In genomic region chr1:15062479-15063099, GRCh38 we compare ENCODE assay signal across 12 cellular contexts.
DNase-seq lines count a peak whose midpoint lies in the region; ATAC-seq and TF ChIP-seq lines count a peak whose summit lies in the region.
"Had no signal": no experiment of that assay in that cellular context is flagged by ENCODE, and none has a peak within 500 bp of the region (broad histone marks: within the 10 kb centered on the region; RNA-seq: fewer than 3 reads in every experiment).

No MANE protein-coding gene starts in this region.

- H3K27ac ChIP-seq in Panc1 (ENCODE audit: low read length) (no peak overlapping the region), spleen (peak overlapping the region in 1 of 8 donors; percentile 33)
- H3K27ac ChIP-seq: BLaER1 had no signal

- no peak for TF ChIP-seq POLR2A in spleen (IDR thresholded peaks at IDR 0.05)

- DNase-seq in NCI-H748 (lab: John Stamatoyannopoulos, UW; ENCODE audit: unreplicated experiment) = peak; percentile 1
- no peak for DNase-seq in NCI-H748 treated with DMSO at 0.1 percent for 48 hours (lab: John Stamatoyannopoulos, UW)
- DNase-seq in Panc1 (ENCODE audit: low read depth, low spot score) = no peak
- DNase-seq in fibroblast of mammary gland (ENCODE audit: low read depth) = no peak
- DNase-seq in spleen = no peak
- no peak for DNase-seq in stimulated activated CD4-positive, alpha-beta T cell treated with anti-CD3 and anti-CD28 coated beads, Interleukin-4, amount 100 ng/mL, for 4 hours
- DNase-seq: activated CD8-positive, alpha-beta memory T cell treated with anti-CD3 and anti-CD28 coated beads for 24 hours; left ventricle myocardium superior; NCI-H69 had no signal

- no peaks in the 10 kb centered on the region for H3K4me1 ChIP-seq in Panc1 (ENCODE audit: control insufficient read depth, insufficient read depth, low read length)
- peaks cover 0 to 29% (median 4%) of the 10 kb centered on the region in 6 donors for H3K4me1 ChIP-seq in spleen

- H3K4me3 ChIP-seq in Panc1 (ENCODE audit: low read depth in 2 of 2, low read length in 2 of 2) (no peak overlapping the region), fibroblast of mammary gland (ENCODE audit: control insufficient read depth, low read depth, low read length) (no peak overlapping the region), spleen (no peak overlapping the region)
- H3K4me3 ChIP-seq: BLaER1 had no signal

- BruUV-seq in Panc1 (replicated peaks; lab: Mats Ljungman, UMichigan) = no TSS peak

- H3K9me3 ChIP-seq in Panc1 (ENCODE audit: control insufficient read depth, insufficient read depth, low read depth, low read length) (no peaks in the 10 kb centered on the region), spleen (peaks cover 0 to 11% (median 7%) of the 10 kb centered on the region in 8 donors)

- CTCF ChIA-PET in Panc1 (lab: Charles Lee) = interaction anchor here (0.7 kb wide), 1 partner anchor 857 kb away, joined by 3 read pairs; no protein-coding TSS in a partner anchor

- WGBS in spleen, 5 donors = 88 to 92% (median 90%) methylated on average over 6 of the region's 6 CpGs

- peak; percentile 82 for TF ChIP-seq CTCF in Panc1 (IDR thresholded peaks at IDR 0.05)
- TF ChIP-seq CTCF in fibroblast of mammary gland (conservative IDR thresholded peaks at IDR 0.05; ENCODE audit: control insufficient read depth, insufficient read depth, low read depth, low read length) = peak; percentile 52
- TF ChIP-seq CTCF in spleen (IDR thresholded peaks at IDR 0.05 in 8 of 11, conservative IDR thresholded peaks at IDR 0.05 in 3 of 11) = peak in 8 of 11 experiments; percentile 14 to 61 (median 51)

- intact Hi-C loops in Panc1 (cut with micrococcal nuclease; ENCODE audit: unreplicated experiment) = loop anchor here (1.0 to 10.0 kb wide), 2 partner anchors 38 to 62 kb away; no protein-coding TSS in a partner anchor
- intact Hi-C loops in spleen (cut with DNase I; ENCODE audit: low total_unique reads) = no loop called here

- POLR2A ChIA-PET in Panc1 (lab: Charles Lee) = no interaction called here

- H3K36me3 ChIP-seq in Panc1 (ENCODE audit: control insufficient read depth, insufficient read depth, low read length) = no peaks in the 10 kb centered on the region
- H3K36me3 ChIP-seq in spleen = peaks cover 0 to 100% (median 40%) of the 10 kb centered on the region in 6 donors

- no peaks in the 10 kb centered on the region for H3K27me3 ChIP-seq in Panc1 (ENCODE audit: control insufficient read depth, insufficient read depth, low read length)
- no peaks in the 10 kb centered on the region for H3K27me3 ChIP-seq in spleen (replicated peaks in 1 of 7)
- H3K27me3 ChIP-seq: BLaER1 had no signal

- in situ Hi-C loops in Panc1 (cut with HindIII; ENCODE audit: low pct_unique_long_range_greater_than_20kb, low sequenced_read_pairs) = no loop called here

- ATAC-seq in Panc1 (no peak), HG03175 (IDR thresholded peaks at IDR 0.05; ENCODE audit: unreplicated experiment) (no peak), GM18861 (IDR thresholded peaks at IDR 0.05; ENCODE audit: unreplicated experiment) (no peak)
- ATAC-seq: left ventricle myocardium superior had no signal
